In the genomic region with DNA sequence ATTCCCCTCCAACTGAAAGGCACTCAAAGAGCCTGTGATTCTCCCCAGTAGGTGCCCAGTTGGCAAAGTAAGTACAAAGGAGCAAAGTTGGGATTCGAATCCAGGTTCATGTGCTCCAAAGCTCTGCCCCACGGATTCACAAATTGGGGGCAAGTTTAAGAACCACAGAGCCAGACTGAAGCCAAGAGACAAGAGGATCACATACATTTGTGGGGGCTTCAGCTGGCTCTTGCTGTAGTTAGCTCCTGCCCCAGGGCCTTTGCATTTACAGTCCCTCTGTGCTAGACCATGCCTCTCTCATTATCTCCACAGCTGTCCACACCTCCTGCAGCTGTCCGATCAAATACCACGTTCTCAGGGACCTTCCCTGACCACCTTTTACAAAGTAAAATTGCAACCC, we compare ENCODE assay signal across 36 cellular contexts. TPM values are rescaled to one million over a fixed set of nuclear protein-coding genes. Genes with fewer than 3 reads are reported as not detected.
"Had no signal": no experiment of that assay in that cellular context is flagged by ENCODE, and none has a peak within 500 bp of the region (broad histone marks: within the 10 kb centered on the region; RNA-seq: fewer than 3 reads in every experiment).

No MANE protein-coding gene starts in this region.

- H3K36me3 ChIP-seq: heart right ventricle, left ventricle myocardium inferior, neural progenitor cell, neutrophil, ovary, right atrium auricular region, right lobe of liver, suprapubic skin, thoracic aorta, tibial artery, upper lobe of right lung had no signal

- H3K4me3 Mint-ChIP-seq: naive thymus-derived CD4-positive, alpha-beta T cell; nephron progenitor cell; stimulated activated naive B cell treated with anti-CD40 and anti-IgM and Interleukin-4, amounts not matched to agents 10 μg/mL and 1 μg/mL and 100 μg/mL, for 72 hours; stimulated activated naive CD8-positive, alpha-beta T cell treated with anti-CD3 and anti-CD28 coated beads, Interleukin-15, Interleukin-2, amounts not matched to agents 100 ng/mL and 50 ng/mL, for 24 hours had no signal

- H3K4me1 Mint-ChIP-seq: nephron progenitor cell had no signal

- H3K27ac Mint-ChIP-seq: naive thymus-derived CD4-positive, alpha-beta T cell; nephron progenitor cell; neural progenitor cell; progenitor cell of endocrine pancreas; stimulated activated naive B cell treated with anti-CD40 and anti-IgM and Interleukin-4, amounts not matched to agents 10 μg/mL and 1 μg/mL and 100 μg/mL, for 72 hours; stimulated activated naive CD8-positive, alpha-beta T cell treated with anti-CD3 and anti-CD28 coated beads, Interleukin-15, Interleukin-2, amounts not matched to agents 100 ng/mL and 50 ng/mL, for 24 hours had no signal

- H3K9me3 Mint-ChIP-seq: stimulated activated naive CD8-positive, alpha-beta T cell treated with anti-CD3 and anti-CD28 coated beads, Interleukin-15, Interleukin-2, amounts not matched to agents 100 ng/mL and 50 ng/mL, for 24 hours had no signal

- H3K27me3 ChIP-seq: hepatocyte, neural progenitor cell, ovary, right atrium auricular region, right lobe of liver, suprapubic skin, tibial artery, upper lobe of right lung had no signal

- DNase-seq: heart right ventricle; islet precursor cell; left ventricle myocardium inferior; mesendoderm; midbrain; mucosa of descending colon; naive thymus-derived CD4-positive, alpha-beta T cell; nephron progenitor cell; occipital lobe; ovary; right lobe of liver; stimulated activated CD4-positive, alpha-beta T cell treated with anti-CD3 and anti-CD28 coated beads, Interleukin-12 subunit alpha, Interleukin-12 subunit beta, amount 100 ng/mL, for 4 hours; stimulated activated CD4-positive, alpha-beta T cell treated with anti-CD3 and anti-CD28 coated beads, Interleukin-15, amount 100 ng/mL, for 24 hours; stimulated activated CD4-positive, alpha-beta T cell treated with anti-CD3 and anti-CD28 coated beads, Interleukin-2, amount 100 ng/mL, for 24 hours; stimulated activated CD4-positive, alpha-beta T cell treated with anti-CD3 and anti-CD28 coated beads, Interleukin-4, amount 100 ng/mL, for 1 hour; stimulated activated naive B cell treated with anti-CD40 and anti-IgM and Interleukin-4, amounts not matched to agents 10 μg/mL and 1 μg/mL and 100 μg/mL, for 72 hours; tibial artery; trophoblast cell; upper lobe of right lung had no signal

- H3K36me3 Mint-ChIP-seq: neural progenitor cell; stimulated activated naive B cell treated with anti-CD40 and anti-IgM and Interleukin-4, amounts not matched to agents 10 μg/mL and 1 μg/mL and 100 μg/mL, for 72 hours had no signal

- H3K27ac ChIP-seq: heart right ventricle, hepatocyte, left ventricle myocardium inferior, neural progenitor cell, neutrophil, ovary, right atrium auricular region, right lobe of liver, suprapubic skin, thoracic aorta, tibial artery, upper lobe of right lung had no signal

- H3K4me3 ChIP-seq: heart right ventricle, hepatocyte, left ventricle myocardium inferior, lung, mucosa of descending colon, neural progenitor cell, ovary, right atrium auricular region, right lobe of liver, smooth muscle cell, suprapubic skin, thoracic aorta, tibial artery, upper lobe of right lung had no signal

- H3K4me1 ChIP-seq: heart right ventricle, left ventricle myocardium inferior, neural progenitor cell, right atrium auricular region, right lobe of liver, suprapubic skin, tibial artery, upper lobe of right lung had no signal

- H3K9me3 ChIP-seq: heart right ventricle, left ventricle myocardium inferior, mucosa of descending colon, neutrophil, ovary, right atrium auricular region, right lobe of liver, suprapubic skin, thoracic aorta, tibial artery, upper lobe of right lung had no signal

RNA-seq across cellular contexts. Expression of a gene that starts 18.8 kb away (rescaled TPM):
- total RNA-seq: heart right ventricle; hepatocyte; kidney epithelial cell; left ventricle myocardium inferior; lower leg skin; lung; mucosa of descending colon; myocyte; naive thymus-derived CD4-positive, alpha-beta T cell; ovary; progenitor cell of endocrine pancreas; pulmonary artery endothelial cell; renal cortical epithelial cell; right atrium auricular region; right lobe of liver; skeletal muscle tissue; smooth muscle cell; subcutaneous adipose tissue; suprapubic skin; thoracic aorta; upper lobe of right lung had no signal
- polyA plus RNA-seq: heart right ventricle; hepatocyte; lung; naive thymus-derived CD4-positive, alpha-beta T cell; smooth muscle cell had no signal
